16 cellular contexts compared by ENCODE assay signal in the genomic region with DNA sequence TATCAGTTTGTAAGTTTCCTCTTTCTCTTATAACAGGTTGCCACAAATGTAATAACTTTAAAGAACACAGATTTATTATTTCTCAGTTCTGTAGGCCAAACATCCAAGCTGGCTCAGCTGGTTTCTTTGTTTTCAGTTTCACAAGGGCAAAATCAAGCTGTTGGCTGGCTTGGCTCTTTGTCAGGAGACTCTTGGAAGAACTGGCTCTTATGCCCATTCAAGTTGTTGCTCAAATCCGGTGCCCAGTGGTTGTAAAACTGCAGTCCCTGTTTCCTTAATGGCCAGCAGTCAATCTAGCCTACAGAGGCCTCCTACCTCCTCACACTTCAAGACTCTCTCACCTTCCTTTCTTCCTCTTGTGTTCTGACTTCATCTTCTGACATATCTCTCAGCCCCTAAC.
"Had no signal": no experiment of that assay in that cellular context is flagged by ENCODE, and none has a peak within 500 bp of the region (broad histone marks: within the 10 kb centered on the region; RNA-seq: fewer than 3 reads in every experiment).

No MANE protein-coding gene starts in this region.

- H3K36me3 ChIP-seq: gastrocnemius medialis, right atrium auricular region had no signal

- ATAC-seq: effector memory CD8-positive, alpha-beta T cell; esophagus mucosa; gastrocnemius medialis; psoas muscle; stimulated activated naive CD8-positive, alpha-beta T cell treated with anti-CD3 and anti-CD28 coated beads, Interleukin-15, Interleukin-2, amounts not matched to agents 100 U/mL and 50 U/mL, for 24 hours; T-helper 17 cell had no signal

- H3K27me3 ChIP-seq: gastrocnemius medialis, right atrium auricular region had no signal

- H3K4me3 ChIP-seq: gastrocnemius medialis, psoas muscle, right atrium auricular region had no signal

- DNase-seq: activated B cell treated with CpG ODN at 0.5 μM for 24 hours; activated CD4-positive, alpha-beta memory T cell treated with anti-CD3 and anti-CD28 coated beads for 36 hours; activated CD4-positive, alpha-beta T cell treated with anti-CD3 and anti-CD28 coated beads for 48 hours; activated naive CD4-positive, alpha-beta T cell treated with Interleukin-2 at 50 U/mL for 16 hours; activated naive CD8-positive, alpha-beta T cell treated with anti-CD3 and anti-CD28 coated beads for 36 hours; activated T-cell treated with anti-CD3 and anti-CD28 coated beads, Interleukin-2, amount 50 U/mL, for 48 hours; central memory CD4-positive, alpha-beta T cell; effector memory CD8-positive, alpha-beta T cell; gastrocnemius medialis; psoas muscle; stimulated activated CD4-positive, alpha-beta T cell treated with anti-CD3 and anti-CD28 coated beads, Interleukin-12 subunit alpha, Interleukin-12 subunit beta, amount 100 ng/mL, for 4 hours; stimulated activated CD4-positive, alpha-beta T cell treated with anti-CD3 and anti-CD28 coated beads, Interleukin-4, amount 100 ng/mL, for 4 hours; stimulated activated naive CD8-positive, alpha-beta T cell treated with anti-CD3 and anti-CD28 coated beads, Interleukin-15, Interleukin-2, amounts not matched to agents 100 U/mL and 50 U/mL, for 24 hours; T-helper 17 cell had no signal

- H3K4me1 ChIP-seq: gastrocnemius medialis, psoas muscle, right atrium auricular region had no signal

- H3K27ac ChIP-seq: gastrocnemius medialis, psoas muscle, right atrium auricular region had no signal
